In the genomic region with DNA sequence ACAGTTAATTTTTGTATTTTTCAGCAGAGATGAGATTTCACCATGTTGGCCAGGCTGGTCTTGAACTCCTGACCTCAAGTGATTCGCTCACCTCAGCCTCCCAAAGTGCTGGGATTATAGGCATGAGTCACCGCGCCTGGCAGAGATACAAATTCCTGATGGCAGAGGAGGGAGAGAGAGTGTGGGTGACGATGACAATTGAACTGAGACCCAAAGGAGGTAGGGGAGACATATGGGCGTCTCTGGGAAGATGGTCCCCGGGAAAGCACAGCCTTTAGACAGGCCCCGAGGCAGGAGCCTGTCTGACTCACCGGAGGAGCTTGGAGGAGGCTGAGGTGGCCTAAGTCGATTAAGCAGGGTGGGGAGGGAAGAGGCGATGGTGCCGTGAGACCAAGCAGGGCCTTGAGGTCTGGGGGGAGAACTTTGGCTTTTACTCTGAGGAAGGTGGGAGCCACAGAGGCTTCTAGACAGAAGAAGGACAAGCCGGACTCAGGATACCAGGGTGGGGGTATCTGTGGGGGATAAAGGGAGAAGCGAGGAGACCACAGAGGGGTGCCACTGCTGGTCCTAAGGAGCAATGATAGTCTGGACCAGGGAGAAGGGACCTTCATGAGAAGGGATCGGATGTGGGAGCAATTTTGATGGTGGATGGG, we compare ENCODE assay signal across 1 cellular context.
TF ChIP-seq lines count a peak whose summit lies in the region.

No MANE protein-coding gene starts in this region.

TF ChIP-seq in H1, 55 proteins besides CTCF, POLR2A, EP300 and RAD21 (continued from another document):
- TF ChIP-seq FOSL1 (IDR thresholded peaks at IDR 0.05; ENCODE audit: insufficient read depth, low read depth, low read length), result no peak
- TF ChIP-seq SP4 (IDR thresholded peaks at IDR 0.05; ENCODE audit: low read length), result no peak
